ENCODE assay signal across 14 cellular contexts in genomic region chr3:111593666-111594065, GRCh38. TPM values are rescaled to one million over a fixed set of nuclear protein-coding genes. Genes with fewer than 3 reads are reported as not detected.
DNase-seq lines count a peak whose midpoint lies in the region; ATAC-seq lines count a peak whose summit lies in the region.
"Had no signal": no experiment of that assay in that cellular context is flagged by ENCODE, and none has a peak within 500 bp of the region (broad histone marks: within the 10 kb centered on the region; RNA-seq: fewer than 3 reads in every experiment).

No MANE protein-coding gene starts in this region.

- H3K27me3 ChIP-seq in right cardiac atrium (ENCODE audit: control insufficient read depth, insufficient read depth): no peaks in the 10 kb centered on the region
- H3K27me3 ChIP-seq: cardiac muscle cell, right atrium auricular region had no signal

- peaks cover 60% of the 10 kb centered on the region for H3K4me1 Mint-ChIP-seq in activated CD4-positive, alpha-beta T cell treated with anti-CD3 and anti-CD28 coated beads, Interleukin-2, amount 10 ng/mL, durations not matched to agents 24 days and 14 days
- peaks cover 80% of the 10 kb centered on the region for H3K4me1 Mint-ChIP-seq in activated naive CD8-positive, alpha-beta T cell treated with anti-CD3 and anti-CD28 coated beads, Interleukin-2, amount 50 U/mL, for 24 hours
- peaks cover 34% of the 10 kb centered on the region for H3K4me1 Mint-ChIP-seq in stimulated activated effector memory CD8-positive, alpha-beta T cell treated with anti-CD3 and anti-CD28 coated beads, Interleukin-12 subunit alpha, Interleukin-12 subunit beta, amount 100 ng/mL, for 72 hours

- peaks cover 78% of the 10 kb centered on the region for H3K36me3 Mint-ChIP-seq in activated CD4-positive, alpha-beta T cell treated with anti-CD3 and anti-CD28 coated beads, Interleukin-2, amount 10 ng/mL, durations not matched to agents 24 days and 14 days (ENCODE audit: low read depth)
- H3K36me3 Mint-ChIP-seq in activated naive CD8-positive, alpha-beta T cell treated with anti-CD3 and anti-CD28 coated beads, Interleukin-2, amount 50 U/mL, for 24 hours (ENCODE audit: low read depth): peaks cover 77% of the 10 kb centered on the region
- H3K36me3 Mint-ChIP-seq in stimulated activated effector memory CD8-positive, alpha-beta T cell treated with anti-CD3 and anti-CD28 coated beads, Interleukin-12 subunit alpha, Interleukin-12 subunit beta, amount 100 ng/mL, for 72 hours: peaks cover 94% of the 10 kb centered on the region

- no peak overlapping the region for H3K27ac ChIP-seq in right cardiac atrium (ENCODE audit: low read length)
- H3K27ac ChIP-seq: cardiac muscle cell, right atrium auricular region had no signal

- H3K27me3 Mint-ChIP-seq in activated CD4-positive, alpha-beta T cell treated with anti-CD3 and anti-CD28 coated beads, Interleukin-2, amount 10 ng/mL, durations not matched to agents 24 days and 14 days: no peaks in the 10 kb centered on the region
- no peaks in the 10 kb centered on the region for H3K27me3 Mint-ChIP-seq in activated naive CD8-positive, alpha-beta T cell treated with anti-CD3 and anti-CD28 coated beads, Interleukin-2, amount 50 U/mL, for 24 hours

- ATAC-seq in HG02981 (IDR thresholded peaks at IDR 0.05; ENCODE audit: unreplicated experiment) (peak; percentile 1), right cardiac atrium (no peak)
- ATAC-seq in activated naive CD8-positive, alpha-beta T cell treated with anti-CD3 and anti-CD28 coated beads, Interleukin-2, amount 50 U/mL, for 24 hours: no peak
- no peak for ATAC-seq in stimulated activated effector memory CD8-positive, alpha-beta T cell treated with anti-CD3 and anti-CD28 coated beads, Interleukin-12 subunit alpha, Interleukin-12 subunit beta, amount 100 ng/mL, for 72 hours

- H3K27ac Mint-ChIP-seq in activated CD4-positive, alpha-beta T cell treated with anti-CD3 and anti-CD28 coated beads, Interleukin-2, amount 10 ng/mL, durations not matched to agents 24 days and 14 days: peak overlapping the region; percentile 96
- peak overlapping the region; percentile 94 for H3K27ac Mint-ChIP-seq in activated naive CD8-positive, alpha-beta T cell treated with anti-CD3 and anti-CD28 coated beads, Interleukin-2, amount 50 U/mL, for 24 hours
- H3K27ac Mint-ChIP-seq in stimulated activated effector memory CD8-positive, alpha-beta T cell treated with anti-CD3 and anti-CD28 coated beads, Interleukin-12 subunit alpha, Interleukin-12 subunit beta, amount 100 ng/mL, for 72 hours: peak overlapping the region; percentile 99

- intact Hi-C loops in activated CD4-positive, alpha-beta T cell treated with anti-CD3 and anti-CD28 coated beads, Interleukin-2, amount 10 ng/mL, durations not matched to agents 24 days and 14 days (cut with micrococcal nuclease): loop anchor here (2.0 kb wide), 1 partner anchor 15 kb away; no protein-coding TSS in a partner anchor
- intact Hi-C loops in right cardiac atrium (cut with DNase I): no loop called here

- H3K4me3 Mint-ChIP-seq in activated CD4-positive, alpha-beta T cell treated with anti-CD3 and anti-CD28 coated beads, Interleukin-2, amount 10 ng/mL, durations not matched to agents 24 days and 14 days: peak overlapping the region; percentile 96
- H3K4me3 Mint-ChIP-seq in activated naive CD8-positive, alpha-beta T cell treated with anti-CD3 and anti-CD28 coated beads, Interleukin-2, amount 50 U/mL, for 24 hours: peak overlapping the region; percentile 92
- peak overlapping the region; percentile 89 for H3K4me3 Mint-ChIP-seq in stimulated activated effector memory CD8-positive, alpha-beta T cell treated with anti-CD3 and anti-CD28 coated beads, Interleukin-12 subunit alpha, Interleukin-12 subunit beta, amount 100 ng/mL, for 72 hours

- H3K4me3 ChIP-seq in right cardiac atrium (ENCODE audit: low read length): no peak overlapping the region
- H3K4me3 ChIP-seq: cardiac muscle cell, right atrium auricular region had no signal

- 87% methylated on average over 9 of the region's 9 CpGs for WGBS in right cardiac atrium

- no peaks in the 10 kb centered on the region for H3K4me1 ChIP-seq in right cardiac atrium (ENCODE audit: control insufficient read depth, insufficient read depth, low read length)
- H3K4me1 ChIP-seq: right atrium auricular region had no signal

- H3K9me3 ChIP-seq in right cardiac atrium (ENCODE audit: control insufficient read depth, low read length): no peaks in the 10 kb centered on the region
- H3K9me3 ChIP-seq: right atrium auricular region had no signal

- DNase-seq in activated CD4-positive, alpha-beta T cell treated with anti-CD3 and anti-CD28 coated beads, Interleukin-2, amount 10 ng/mL, durations not matched to agents 24 days and 14 days: peak; percentile 60
- DNase-seq in activated CD4-positive, alpha-beta T cell treated with anti-CD3 and anti-CD28 coated beads for 4 hours: no peak
- no peak for DNase-seq in activated naive CD8-positive, alpha-beta T cell treated with anti-CD3 and anti-CD28 coated beads, Interleukin-2, amount 50 U/mL, for 24 hours
- no peak for DNase-seq in stimulated activated effector memory CD8-positive, alpha-beta T cell treated with anti-CD3 and anti-CD28 coated beads, Interleukin-12 subunit alpha, Interleukin-12 subunit beta, amount 100 ng/mL, for 72 hours (ENCODE audit: low spot score in 2 of 2)
- DNase-seq in stimulated activated CD4-positive, alpha-beta T cell treated with anti-CD3 and anti-CD28 coated beads, Interleukin-15, amount 100 ng/mL, for 24 hours: no peak
- no peak for DNase-seq in foreskin melanocyte
- no peak for DNase-seq in right cardiac atrium
- DNase-seq: activated CD8-positive, alpha-beta memory T cell treated with anti-CD3 and anti-CD28 coated beads, Interleukin-2, amount 50 U/mL, for 4 hours; NCI-H2107 had no signal

- no peaks in the 10 kb centered on the region for H3K9me3 Mint-ChIP-seq in activated CD4-positive, alpha-beta T cell treated with anti-CD3 and anti-CD28 coated beads, Interleukin-2, amount 10 ng/mL, durations not matched to agents 24 days and 14 days
- H3K9me3 Mint-ChIP-seq in activated naive CD8-positive, alpha-beta T cell treated with anti-CD3 and anti-CD28 coated beads, Interleukin-2, amount 50 U/mL, for 24 hours: no peaks in the 10 kb centered on the region
- H3K9me3 Mint-ChIP-seq in stimulated activated effector memory CD8-positive, alpha-beta T cell treated with anti-CD3 and anti-CD28 coated beads, Interleukin-12 subunit alpha, Interleukin-12 subunit beta, amount 100 ng/mL, for 72 hours: no peaks in the 10 kb centered on the region

RNA-seq across cellular contexts. Expression of gene ZBED2, which starts 1.5 kb away (rescaled TPM):
- total RNA-seq in activated CD4-positive, alpha-beta T cell treated with anti-CD3 and anti-CD28 coated beads, Interleukin-2, amount 10 ng/mL, durations not matched to agents 24 days and 14 days: 587 and 596 TPM in 2 replicates
- not detected for total RNA-seq in right cardiac atrium
- not detected for polyA plus RNA-seq in right cardiac atrium
- total RNA-seq: cardiac muscle cell, ureter had no signal
- polyA plus RNA-seq: cardiac muscle cell had no signal

RNA-seq across cellular contexts. Expression of gene CD96, which starts 51.7 kb away (rescaled TPM):
- total RNA-seq in activated CD4-positive, alpha-beta T cell treated with anti-CD3 and anti-CD28 coated beads, Interleukin-2, amount 10 ng/mL, durations not matched to agents 24 days and 14 days: 50.5 and 60.5 TPM in 2 replicates
- 1 to 10 TPM in 1 of 4 donors, under 1 TPM in 3; 0.14 to 1.9 (median 0.49) TPM for total RNA-seq in right cardiac atrium
- polyA plus RNA-seq in right cardiac atrium: 0.16 TPM
- total RNA-seq: cardiac muscle cell, epithelial cell of proximal tubule had no signal
- polyA plus RNA-seq: cardiac muscle cell had no signal

Comparison
In these comparisons a context has a peak if more than half of its experiments do, and no peak if none do; other contexts are left out.
1. RNA of gene ZBED2, which starts 1.5 kb away (total RNA-seq): 587 to 596 TPM in activated CD4-positive, alpha-beta T cell treated with anti-CD3 and anti-CD28 coated beads, Interleukin-2, amount 10 ng/mL, durations not matched to agents 24 days and 14 days; not detected in right cardiac atrium; every median in the first group is over 100 times any median in the second.
2. RNA of gene CD96, which starts 51.7 kb away (total RNA-seq): 50.5 to 60.5 TPM in activated CD4-positive, alpha-beta T cell treated with anti-CD3 and anti-CD28 coated beads, Interleukin-2, amount 10 ng/mL, durations not matched to agents 24 days and 14 days; 0.14 to 1.9 TPM in right cardiac atrium; every median in the first group is over 10 times any median in the second.
3. Peak in every context shown above with its lines, with median percentiles within 50 percentile points of each other: H3K27ac Mint-ChIP-seq and H3K4me3 Mint-ChIP-seq.